In the genomic region with DNA sequence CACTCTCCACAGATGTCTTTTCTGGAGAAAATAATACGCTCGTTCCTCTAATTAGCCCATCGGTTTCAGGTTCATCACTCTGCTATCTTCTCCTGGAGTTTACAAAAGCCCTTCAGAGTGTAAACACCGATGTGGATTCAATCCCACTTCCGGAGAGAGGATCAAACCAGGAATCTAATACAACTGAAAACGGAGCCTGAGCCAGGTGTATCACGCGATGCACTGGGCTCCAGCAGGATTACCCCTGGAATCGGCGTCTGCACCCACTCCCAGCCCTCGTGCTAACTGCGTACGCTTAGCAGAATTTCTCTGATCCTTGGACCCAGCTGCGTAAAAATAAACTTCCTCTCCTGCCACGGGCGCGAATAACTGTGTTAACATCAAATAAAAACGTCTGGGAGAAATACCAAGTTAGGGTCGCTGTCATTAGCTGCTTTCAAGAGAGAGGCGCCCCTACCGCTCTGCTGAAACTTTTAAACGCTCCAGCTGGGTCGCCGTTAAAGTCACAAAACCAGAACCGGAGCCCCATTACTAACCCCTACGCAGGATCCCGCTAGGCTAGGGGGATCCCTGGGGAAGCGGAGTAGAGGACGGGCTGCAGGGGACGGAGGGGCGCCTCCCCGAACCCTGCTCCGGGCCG, we compare ENCODE assay signal across 1 cellular context.
TF ChIP-seq lines count a peak whose summit lies in the region.

No MANE protein-coding gene starts in this region.

TF ChIP-seq in endothelial cell of umbilical vein, 7 proteins besides CTCF, POLR2A, EP300 and RAD21:
- no peak for TF ChIP-seq JUN (IDR thresholded peaks at IDR 0.05; ENCODE audit: borderline replicate concordance, insufficient read depth, insufficient read length, low read depth)
- no peak for TF ChIP-seq GATA2 (IDR thresholded peaks at IDR 0.05; ENCODE audit: insufficient read depth, insufficient read length, low read depth, low read length)
- no peak for TF ChIP-seq MYC (IDR thresholded peaks at IDR 0.05; ENCODE audit: low read depth, low read length)
- no peak for TF ChIP-seq POLR2AphosphoS5 (IDR thresholded peaks at IDR 0.05; ENCODE audit: insufficient read depth, low read depth, low read length)
- TF ChIP-seq EZH2 (IDR thresholded peaks at IDR 0.05; ENCODE audit: borderline replicate concordance, low read depth, low read length, severe bottlenecking): no peak
- TF ChIP-seq, protein P1, sequence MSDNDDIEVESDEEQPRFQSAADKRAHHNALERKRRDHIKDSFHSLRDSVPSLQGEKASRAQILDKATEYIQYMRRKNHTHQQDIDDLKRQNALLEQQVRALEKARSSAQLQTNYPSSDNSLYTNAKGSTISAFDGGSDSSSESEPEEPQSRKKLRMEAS (IDR thresholded peaks at IDR 0.05; ENCODE audit: insufficient read depth, insufficient read length): no peak
- no peak for TF ChIP-seq FOS (IDR thresholded peaks at IDR 0.05; ENCODE audit: borderline replicate concordance, insufficient read depth, low read length)
TF ChIP-seq in endothelial cell of umbilical vein: peak in this region for 0.
